1 cellular context compared by ENCODE assay signal in the genomic region with DNA sequence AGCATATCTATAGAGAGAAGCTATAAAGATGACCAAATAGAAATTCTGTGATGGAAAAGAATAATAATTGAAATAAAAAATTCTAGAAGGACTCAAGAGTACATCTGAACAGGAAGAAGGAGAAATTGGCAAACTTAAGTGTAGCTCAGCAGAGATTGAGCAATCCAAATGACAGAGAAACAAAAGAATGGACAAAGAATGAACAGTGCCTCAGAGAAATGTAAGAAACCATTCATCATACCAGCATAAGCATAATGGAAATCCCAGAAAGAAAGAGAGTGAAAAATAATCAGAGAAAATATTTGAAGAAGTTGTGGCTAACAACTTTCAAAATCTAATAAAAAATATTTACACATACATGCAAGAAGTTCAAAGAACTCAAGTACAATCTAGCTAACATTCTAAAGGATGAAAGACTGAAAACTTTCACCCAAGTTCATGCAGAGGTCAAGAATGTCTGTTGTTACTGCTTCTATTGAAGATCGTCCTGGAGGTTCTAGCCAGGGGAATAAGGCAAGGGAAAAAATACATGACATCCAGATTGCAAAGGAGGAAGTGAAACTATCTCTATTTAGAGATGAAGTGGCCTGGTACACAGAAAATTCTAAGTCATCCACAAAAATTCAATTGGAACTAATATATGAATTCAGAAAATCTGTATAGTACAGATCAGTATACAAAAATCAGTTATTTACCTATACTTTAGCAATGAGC.
A peak's percentile ranks its signal among the peaks of the same experiment; 100 is the strongest.
TF ChIP-seq lines count a peak whose summit lies in the region.

No MANE protein-coding gene starts in this region.

TF ChIP-seq in GM12878, 131 proteins besides CTCF, POLR2A, EP300 and RAD21 (continued from another document):
- TF ChIP-seq, protein P1, sequence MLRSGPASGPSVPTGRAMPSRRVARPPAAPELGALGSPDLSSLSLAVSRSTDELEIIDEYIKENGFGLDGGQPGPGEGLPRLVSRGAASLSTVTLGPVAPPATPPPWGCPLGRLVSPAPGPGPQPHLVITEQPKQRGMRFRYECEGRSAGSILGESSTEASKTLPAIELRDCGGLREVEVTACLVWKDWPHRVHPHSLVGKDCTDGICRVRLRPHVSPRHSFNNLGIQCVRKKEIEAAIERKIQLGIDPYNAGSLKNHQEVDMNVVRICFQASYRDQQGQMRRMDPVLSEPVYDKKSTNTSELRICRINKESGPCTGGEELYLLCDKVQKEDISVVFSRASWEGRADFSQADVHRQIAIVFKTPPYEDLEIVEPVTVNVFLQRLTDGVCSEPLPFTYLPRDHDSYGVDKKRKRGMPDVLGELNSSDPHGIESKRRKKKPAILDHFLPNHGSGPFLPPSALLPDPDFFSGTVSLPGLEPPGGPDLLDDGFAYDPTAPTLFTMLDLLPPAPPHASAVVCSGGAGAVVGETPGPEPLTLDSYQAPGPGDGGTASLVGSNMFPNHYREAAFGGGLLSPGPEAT (IDR thresholded peaks at IDR 0.05; ENCODE audit: low read depth) = 0 out of 2 replicates have a peak, but pooled peaks have one; percentile 41
TF ChIP-seq in GM12878: peak in this region for 7.
